Comparison of ENCODE assay signal across 22 cellular contexts in the genomic region with DNA sequence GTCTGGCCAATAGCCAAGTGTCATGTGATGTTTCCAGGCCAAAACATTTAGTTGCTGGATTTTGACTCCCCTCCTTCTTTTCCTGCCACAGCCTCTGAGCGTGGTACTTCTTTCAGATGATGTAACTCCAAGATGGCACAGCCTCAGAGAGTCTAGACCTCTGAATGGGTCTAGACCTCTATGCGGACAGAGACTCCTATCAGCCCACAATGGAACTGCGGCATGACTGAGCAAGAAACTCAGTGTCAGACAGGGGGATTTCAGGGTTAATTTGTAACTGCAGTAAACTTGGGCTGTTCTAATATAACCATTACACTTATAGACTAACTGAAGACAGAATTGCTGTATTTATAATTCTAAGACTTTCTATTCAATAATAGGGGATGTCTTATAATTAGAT. TPM values are rescaled to one million over a fixed set of nuclear protein-coding genes. Genes with fewer than 3 reads are reported as not detected.
A peak's percentile ranks its signal among the peaks of the same experiment; 100 is the strongest.
DNase-seq lines count a peak whose midpoint lies in the region; ATAC-seq and TF ChIP-seq lines count a peak whose summit lies in the region.
"Had no signal": no experiment of that assay in that cellular context is flagged by ENCODE, and none has a peak within 500 bp of the region (broad histone marks: within the 10 kb centered on the region; RNA-seq: fewer than 3 reads in every experiment).

No MANE protein-coding gene starts in this region.

- H3K4me1 ChIP-seq in PC-3 (ENCODE audit: insufficient read depth, low read length) (no peaks in the 10 kb centered on the region), neural progenitor cell (no peaks in the 10 kb centered on the region)
- H3K4me1 ChIP-seq: adrenal gland, Caco-2, lower lobe of right lung, pancreas, tibial nerve had no signal

- ATAC-seq in PC-3 (no peak), HG03280 (IDR thresholded peaks at IDR 0.05; ENCODE audit: unreplicated experiment) (no peak)
- ATAC-seq in activated CD8-positive, alpha-beta memory T cell treated with anti-CD3 and anti-CD28 coated beads, Interleukin-2, amount 10 ng/mL, durations not matched to agents 7 days and 5 days, result no peak
- ATAC-seq: activated CD4-positive, alpha-beta T cell treated with anti-CD3 and anti-CD28 coated beads for 36 hours; lower lobe of right lung; pancreas; Right ventricle myocardium inferior had no signal

- no peaks in the 10 kb centered on the region for H3K9me3 ChIP-seq in PC-3 (ENCODE audit: low read length)
- H3K9me3 ChIP-seq in neural progenitor cell (ENCODE audit: low read depth), result no peaks in the 10 kb centered on the region
- H3K9me3 ChIP-seq: adrenal gland, Caco-2, lower lobe of right lung, pancreas, tibial nerve had no signal

- no peaks in the 10 kb centered on the region for H3K27me3 Mint-ChIP-seq in neural progenitor cell (ENCODE audit: insufficient read depth, low read depth)
- no peaks in the 10 kb centered on the region for H3K27me3 Mint-ChIP-seq in activated CD8-positive, alpha-beta memory T cell treated with anti-CD3 and anti-CD28 coated beads, Interleukin-2, amount 10 ng/mL, durations not matched to agents 7 days and 5 days
- H3K27me3 Mint-ChIP-seq: activated CD4-positive, alpha-beta T cell treated with anti-CD3 and anti-CD28 coated beads for 36 hours; stimulated activated naive CD8-positive, alpha-beta T cell treated with anti-CD3 and anti-CD28 coated beads, Interleukin-15, Interleukin-2, amounts not matched to agents 100 ng/mL and 50 ng/mL, for 24 hours had no signal

- H2AFZ ChIP-seq in PC-3 (ENCODE audit: low read length), result no peak overlapping the region
- no peak overlapping the region for H2AFZ ChIP-seq in neural progenitor cell (replicated peaks)

- H4K20me1 ChIP-seq in PC-3 (ENCODE audit: low read length) (no peaks in the 10 kb centered on the region), neural progenitor cell (ENCODE audit: low read depth) (no peaks in the 10 kb centered on the region)

- BruUV-seq in PC-3 (replicated peaks; lab: Mats Ljungman, UMichigan), result no TSS peak

- H3K36me3 ChIP-seq in H7 (replicated peaks; ENCODE audit: control insufficient read depth, insufficient read depth, low read length), result no peaks in the 10 kb centered on the region; the same call in 1 of the 2 replicates
- no peaks in the 10 kb centered on the region; the same call in 1 of the 2 replicates for H3K36me3 ChIP-seq in PC-3 (ENCODE audit: low read depth, low read length)
- no peaks in the 10 kb centered on the region for H3K36me3 ChIP-seq in neural progenitor cell
- H3K36me3 ChIP-seq: adrenal gland had no signal

- H3K4me3 ChIP-seq in H7 (ENCODE audit: insufficient read depth, low read depth, low read length) (no peak overlapping the region), PC-3 (ENCODE audit: low read length) (no peak overlapping the region), fibroblast of the aortic adventitia (ENCODE audit: low read depth, low read length) (no peak overlapping the region), neural progenitor cell (no peak overlapping the region)
- H3K4me3 ChIP-seq: adrenal gland, cardiac muscle cell, lower lobe of right lung, pancreas, tibial nerve had no signal

- H3K9ac ChIP-seq in PC-3 (ENCODE audit: low read length) (no peak overlapping the region), neural progenitor cell (no peak overlapping the region)

- peaks cover 6% of the 10 kb centered on the region for H3K36me3 Mint-ChIP-seq in neural progenitor cell
- H3K36me3 Mint-ChIP-seq in activated CD8-positive, alpha-beta memory T cell treated with anti-CD3 and anti-CD28 coated beads, Interleukin-2, amount 10 ng/mL, durations not matched to agents 7 days and 5 days, result peaks cover 21% of the 10 kb centered on the region

- POLR2A ChIA-PET in PC-3 (lab: Charles Lee; ENCODE audit: unreplicated experiment), result no interaction called here

- no peaks in the 10 kb centered on the region for H3K9me2 ChIP-seq in PC-3 (replicated peaks; ENCODE audit: low read length)

- peak; percentile 49 for DNase-seq in H7
- no peak for DNase-seq in PC-3
- no peak for DNase-seq in fibroblast of the aortic adventitia (ENCODE audit: low read depth)
- peak; percentile 6 for DNase-seq in neural progenitor cell (ENCODE audit: low spot score)
- DNase-seq in head of caudate nucleus, result no peak
- DNase-seq in activated CD8-positive, alpha-beta memory T cell treated with anti-CD3 and anti-CD28 coated beads, Interleukin-2, amount 10 ng/mL, durations not matched to agents 7 days and 5 days, result no peak
- DNase-seq: activated CD4-positive, alpha-beta T cell treated with anti-CD3 and anti-CD28 coated beads for 36 hours; activated gamma-delta T cell; adrenal gland; Caco-2; dermis blood vessel endothelial cell; lower lobe of right lung; NCI-H1694; NCI-H345; pancreas; stimulated activated CD4-positive, alpha-beta T cell treated with anti-CD3 and anti-CD28 coated beads, Interleukin-2, amount 100 ng/mL, for 24 hours; SW 1271 had no signal

- H3K27ac Mint-ChIP-seq in neural progenitor cell, result no peak overlapping the region
- no peak overlapping the region for H3K27ac Mint-ChIP-seq in activated CD8-positive, alpha-beta memory T cell treated with anti-CD3 and anti-CD28 coated beads, Interleukin-2, amount 10 ng/mL, durations not matched to agents 7 days and 5 days
- H3K27ac Mint-ChIP-seq: activated CD4-positive, alpha-beta T cell treated with anti-CD3 and anti-CD28 coated beads for 36 hours; stimulated activated naive CD8-positive, alpha-beta T cell treated with anti-CD3 and anti-CD28 coated beads, Interleukin-15, Interleukin-2, amounts not matched to agents 100 ng/mL and 50 ng/mL, for 24 hours had no signal

- H3K27me3 ChIP-seq in H7 (ENCODE audit: control insufficient read depth, insufficient read depth, low read length) (no peaks in the 10 kb centered on the region), PC-3 (ENCODE audit: low read length) (no peaks in the 10 kb centered on the region), neural progenitor cell (no peaks in the 10 kb centered on the region)
- H3K27me3 ChIP-seq: adrenal gland, cardiac muscle cell, pancreas, tibial nerve had no signal

- H3K4me3 Mint-ChIP-seq in neural progenitor cell, result no peak overlapping the region
- no peak overlapping the region for H3K4me3 Mint-ChIP-seq in activated CD8-positive, alpha-beta memory T cell treated with anti-CD3 and anti-CD28 coated beads, Interleukin-2, amount 10 ng/mL, durations not matched to agents 7 days and 5 days
- H3K4me3 Mint-ChIP-seq: activated CD4-positive, alpha-beta T cell treated with anti-CD3 and anti-CD28 coated beads for 36 hours; stimulated activated naive CD8-positive, alpha-beta T cell treated with anti-CD3 and anti-CD28 coated beads, Interleukin-15, Interleukin-2, amounts not matched to agents 100 ng/mL and 50 ng/mL, for 24 hours had no signal

- no peaks in the 10 kb centered on the region for H3K9me3 Mint-ChIP-seq in neural progenitor cell
- no peaks in the 10 kb centered on the region for H3K9me3 Mint-ChIP-seq in activated CD8-positive, alpha-beta memory T cell treated with anti-CD3 and anti-CD28 coated beads, Interleukin-2, amount 10 ng/mL, durations not matched to agents 7 days and 5 days (ENCODE audit: low read depth)
- H3K9me3 Mint-ChIP-seq: stimulated activated naive CD8-positive, alpha-beta T cell treated with anti-CD3 and anti-CD28 coated beads, Interleukin-15, Interleukin-2, amounts not matched to agents 100 ng/mL and 50 ng/mL, for 24 hours had no signal

- H3F3A ChIP-seq in PC-3 (ENCODE audit: low read length, unreplicated experiment), result no peaks in the 10 kb centered on the region
- no peaks in the 10 kb centered on the region for H3F3A ChIP-seq in neural progenitor cell (ENCODE audit: low read depth)

- H3K27ac ChIP-seq in PC-3 (ENCODE audit: low read length), result no peak overlapping the region
- H3K27ac ChIP-seq in neural progenitor cell, result no peak overlapping the region
- H3K27ac ChIP-seq: adrenal gland, cardiac muscle cell, lower lobe of right lung, pancreas, tibial nerve had no signal

- no peak overlapping the region for H3K4me2 ChIP-seq in PC-3 (ENCODE audit: low read length)
- no peak overlapping the region for H3K4me2 ChIP-seq in neural progenitor cell

- TF ChIP-seq CTCF in PC-3 (conservative IDR thresholded peaks at IDR 0.05; ENCODE audit: low read depth, low read length) (peak; percentile 11; the same call in 1 of the 2 replicates), fibroblast of the aortic adventitia (IDR thresholded peaks at IDR 0.05; ENCODE audit: insufficient read depth, low read length) (peak; percentile 0), neural progenitor cell (IDR thresholded peaks at IDR 0.05) (peak; percentile 24)

- H3K4me1 Mint-ChIP-seq in neural progenitor cell, result no peaks in the 10 kb centered on the region
- no peaks in the 10 kb centered on the region for H3K4me1 Mint-ChIP-seq in activated CD8-positive, alpha-beta memory T cell treated with anti-CD3 and anti-CD28 coated beads, Interleukin-2, amount 10 ng/mL, durations not matched to agents 7 days and 5 days
- H3K4me1 Mint-ChIP-seq: activated CD4-positive, alpha-beta T cell treated with anti-CD3 and anti-CD28 coated beads for 36 hours had no signal

- intact Hi-C loops in PC-3 (cut with micrococcal nuclease), result no loop called here
- intact Hi-C loops in head of caudate nucleus (cut with DNase I), result no loop called here

- CTCF ChIA-PET in PC-3 (lab: Charles Lee), result interaction anchor here (0.7 kb wide), 1 partner anchor 15 kb away, joined by 7 read pairs; no protein-coding TSS in a partner anchor
- CTCF ChIA-PET in activated CD8-positive, alpha-beta memory T cell treated with anti-CD3 and anti-CD28 coated beads, Interleukin-2, amount 10 ng/mL, durations not matched to agents 7 days and 5 days (lab: Charles Lee), result no interaction called here

- H3K79me2 ChIP-seq in PC-3 (ENCODE audit: low read length), result no peaks in the 10 kb centered on the region
- H3K79me2 ChIP-seq in neural progenitor cell (ENCODE audit: low read depth), result no peaks in the 10 kb centered on the region

RNA-seq across cellular contexts. Expression of a gene that starts 42.6 kb away (rescaled TPM):
- total RNA-seq in H7 (2014; rRNA removed; shearing (Covaris generic)), result 56.6 and 72.3 TPM in 2 replicates
- total RNA-seq in PC-3 (2014; rRNA removed) (46.4 and 53.7 TPM in 2 replicates), fibroblast of the aortic adventitia (ENCODE audit: low replicate concordance) (28.0 and 108 TPM in 2 replicates), neural progenitor cell (ENCODE audit: low replicate concordance) (105 and 175 TPM in 2 replicates)
- 10 to 100 TPM; 65.7 to 68.0 TPM for total RNA-seq in activated CD8-positive, alpha-beta memory T cell treated with anti-CD3 and anti-CD28 coated beads, Interleukin-2, amount 10 ng/mL, durations not matched to agents 7 days and 5 days

Comparison
In these comparisons a context has a peak if more than half of its experiments do, and no peak if none do; other contexts are left out.
1. DNase-seq: peak in H7 (single experiment) and neural progenitor cell (single experiment); none in PC-3 (single experiment), fibroblast of the aortic adventitia (single experiment), head of caudate nucleus (0 of 42) and activated CD8-positive, alpha-beta memory T cell treated with anti-CD3 and anti-CD28 coated beads, Interleukin-2, amount 10 ng/mL, durations not matched to agents 7 days and 5 days (single experiment).
2. Peak in every context shown above with its lines, with median percentiles within 50 percentile points of each other: CTCF ChIP-seq.